ENCODE assay signal across 8 cellular contexts in the genomic region with DNA sequence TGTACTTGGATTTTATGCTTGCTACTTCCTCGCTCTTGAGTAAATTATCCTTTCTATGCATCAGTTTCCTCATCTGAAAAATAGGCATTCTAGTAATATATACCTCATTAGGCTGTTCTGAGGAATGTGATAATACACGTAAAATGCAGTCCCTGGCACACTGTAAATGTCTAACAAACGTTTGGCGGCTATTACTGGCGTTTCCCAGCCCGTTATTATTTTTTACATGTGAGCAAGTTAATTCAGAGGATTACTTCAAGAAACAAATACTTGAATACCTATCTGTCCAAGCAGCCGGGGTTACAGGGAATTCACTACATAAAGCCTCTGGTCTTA. TPM values are rescaled to one million over a fixed set of nuclear protein-coding genes. Genes with fewer than 3 reads are reported as not detected.
DNase-seq lines count a peak whose midpoint lies in the region; ATAC-seq and TF ChIP-seq lines count a peak whose summit lies in the region.

No MANE protein-coding gene starts in this region.

- H3K27ac ChIP-seq in A673 (ENCODE audit: low read depth, low read length, poor library complexity, severe bottlenecking), result peak overlapping the region; percentile 100
- peak overlapping the region; percentile 96 for H3K27ac ChIP-seq in KMS-11
- H3K27ac ChIP-seq in muscle layer of duodenum (ENCODE audit: low read length), result peak overlapping the region; percentile 96

- CTCF ChIA-PET in A673 (lab: Charles Lee), result no interaction called here
- CTCF ChIA-PET in HEK293T (lab: Yijun Ruan, JAX), result no interaction called here

- peaks cover 38% of the 10 kb centered on the region for H3K79me2 ChIP-seq in KMS-11 (ENCODE audit: insufficient read depth, low read depth)

- POLR2A ChIA-PET in A673 (lab: Charles Lee; ENCODE audit: low non-redundant PET) (no interaction called here), HEK293T (lab: Yijun Ruan, JAX) (interaction anchor here (1.0 to 2.1 kb wide), 3 partner anchors 8 to 16 kb away, joined by 5 to 22 read pairs (median 6); partner anchors contain the start of gene TGFBRAP1)

- peaks cover 21% of the 10 kb centered on the region for H3K36me3 ChIP-seq in A673 (ENCODE audit: insufficient read depth, low read length, poor library complexity, severe bottlenecking)
- no peaks in the 10 kb centered on the region for H3K36me3 ChIP-seq in KMS-11 (ENCODE audit: insufficient read depth)
- H3K36me3 ChIP-seq in muscle layer of duodenum (ENCODE audit: control insufficient read depth in 1 of 2, insufficient read depth in 2 of 2, low read length in 2 of 2), result peaks cover 11 to 17% of the 10 kb centered on the region in 2 donors

- DNase-seq in A673 (ENCODE audit: low spot score) (no peak), choroid plexus epithelial cell (ENCODE audit: low read depth) (no peak), midbrain (lab: John Stamatoyannopoulos, UW) (no peak), HEK293T (ENCODE audit: extremely low spot score) (no peak), EL (no peak)

- H3K4me3 ChIP-seq in A673 (ENCODE audit: low read depth, low read length, poor library complexity, severe bottlenecking) (peak overlapping the region; percentile 94), KMS-11 (IDR thresholded peaks at IDR 0.05; ENCODE audit: insufficient read depth, low read depth, low read length) (peak overlapping the region; percentile 29), choroid plexus epithelial cell (ENCODE audit: low read depth, low read length) (peak overlapping the region; percentile 94), muscle layer of duodenum (ENCODE audit: low read depth in 1 of 2, low read length in 2 of 2) (peak overlapping the region; percentile 76 to 94)

- TF ChIP-seq CTCF in A673 (conservative IDR thresholded peaks at IDR 0.05; ENCODE audit: low read depth, low read length) (no peak), KMS-11 (conservative IDR thresholded peaks at IDR 0.05; ENCODE audit: low read depth, low read length) (no peak), choroid plexus epithelial cell (conservative IDR thresholded peaks at IDR 0.05; ENCODE audit: low read depth, low read length) (no peak)

- ATAC-seq in HG03521 (IDR thresholded peaks at IDR 0.05; ENCODE audit: unreplicated experiment), result no peak

- H3K9me3 ChIP-seq in A673 (ENCODE audit: low read depth, low read length, poor library complexity, severe bottlenecking) (no peaks in the 10 kb centered on the region), muscle layer of duodenum (ENCODE audit: control insufficient read depth in 1 of 2, low read length in 2 of 2) (no peaks in the 10 kb centered on the region)

- H3K4me1 ChIP-seq in A673 (ENCODE audit: insufficient read depth, low read length, poor library complexity, severe bottlenecking), result peaks cover 13% of the 10 kb centered on the region
- H3K4me1 ChIP-seq in KMS-11 (ENCODE audit: low read depth, poor library complexity, severe bottlenecking), result peaks cover 29% of the 10 kb centered on the region
- H3K4me1 ChIP-seq in muscle layer of duodenum (ENCODE audit: control insufficient read depth in 1 of 2, insufficient read depth in 2 of 2, low read length in 2 of 2), result peaks cover 0 to 26% of the 10 kb centered on the region in 2 donors

- peak overlapping the region; percentile 68 for H3K4me2 ChIP-seq in KMS-11

- H2AFZ ChIP-seq in KMS-11 (ENCODE audit: low read depth), result peak overlapping the region; percentile 91

- peak overlapping the region; percentile 96 for H3K9ac ChIP-seq in KMS-11

- intact Hi-C loops in A673 (cut with micrococcal nuclease; ENCODE audit: unreplicated experiment), result no loop called here

- BruUV-seq in A673 (replicated peaks; lab: Mats Ljungman, UMichigan), result TSS peak; percentile 90

- no peaks in the 10 kb centered on the region for H4K20me1 ChIP-seq in KMS-11 (ENCODE audit: insufficient read depth)

- H3K27me3 ChIP-seq in A673 (replicated peaks; ENCODE audit: insufficient read depth, low read depth, low read length, poor library complexity) (no peaks in the 10 kb centered on the region), KMS-11 (ENCODE audit: insufficient read depth, low read depth) (no peaks in the 10 kb centered on the region), muscle layer of duodenum (ENCODE audit: low read depth, low read length) (no peaks in the 10 kb centered on the region)

TF ChIP-seq in HEK293T, 16 proteins besides CTCF, POLR2A, EP300 and RAD21:
- TF ChIP-seq, protein P1, sequence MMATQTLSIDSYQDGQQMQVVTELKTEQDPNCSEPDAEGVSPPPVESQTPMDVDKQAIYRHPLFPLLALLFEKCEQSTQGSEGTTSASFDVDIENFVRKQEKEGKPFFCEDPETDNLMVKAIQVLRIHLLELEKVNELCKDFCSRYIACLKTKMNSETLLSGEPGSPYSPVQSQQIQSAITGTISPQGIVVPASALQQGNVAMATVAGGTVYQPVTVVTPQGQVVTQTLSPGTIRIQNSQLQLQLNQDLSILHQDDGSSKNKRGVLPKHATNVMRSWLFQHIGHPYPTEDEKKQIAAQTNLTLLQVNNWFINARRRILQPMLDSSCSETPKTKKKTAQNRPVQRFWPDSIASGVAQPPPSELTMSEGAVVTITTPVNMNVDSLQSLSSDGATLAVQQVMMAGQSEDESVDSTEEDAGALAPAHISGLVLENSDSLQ (IDR thresholded peaks at IDR 0.05), result no peak
- no peak for TF ChIP-seq LEF1 (IDR thresholded peaks at IDR 0.05; ENCODE audit: borderline replicate concordance)
- TF ChIP-seq BHLHE40 (IDR thresholded peaks at IDR 0.05; ENCODE audit: borderline replicate concordance), result no peak
- TF ChIP-seq ARNT (IDR thresholded peaks at IDR 0.05), result no peak
- TF ChIP-seq CTBP1 (IDR thresholded peaks at IDR 0.05; ENCODE audit: borderline replicate concordance), result no peak
- no peak for TF ChIP-seq L3MBTL2 (conservative IDR thresholded peaks at IDR 0.05)
- TF ChIP-seq FOXK2 (IDR thresholded peaks at IDR 0.05), result no peak
- no peak for TF ChIP-seq NFRKB (IDR thresholded peaks at IDR 0.05)
- TF ChIP-seq SP1 (IDR thresholded peaks at IDR 0.05), result no peak
- no peak for TF ChIP-seq SUZ12 (IDR thresholded peaks at IDR 0.05)
- TF ChIP-seq HDGF (IDR thresholded peaks at IDR 0.05; ENCODE audit: borderline replicate concordance), result no peak
- TF ChIP-seq ELF4 (IDR thresholded peaks at IDR 0.05), result no peak
- no peak for TF ChIP-seq TARDBP (IDR thresholded peaks at IDR 0.05)
- no peak for TF ChIP-seq FOXA1 (IDR thresholded peaks at IDR 0.05)
- TF ChIP-seq ZNF384 (IDR thresholded peaks at IDR 0.05), result no peak
- no peak for TF ChIP-seq FOXM1 (IDR thresholded peaks at IDR 0.05; ENCODE audit: borderline replicate concordance)
TF ChIP-seq in HEK293T: peak in this region for 0.

RNA-seq across cellular contexts. Expression of gene C2orf49, which starts 0.6 kb away (rescaled TPM):
- 21.5 and 24.8 TPM in 2 replicates for total RNA-seq in A673 (2021)

RNA-seq across cellular contexts. Expression of gene TGFBRAP1, which starts 7.2 kb away (rescaled TPM):
- total RNA-seq in A673 (2021), result 22.8 and 24.8 TPM in 2 replicates

Comparison
In these comparisons a context has a peak if more than half of its experiments do, and no peak if none do; other contexts are left out.
1. H3K4me3 ChIP-seq: peak in every context shown above with its lines; median percentile 94 in A673; 94 in choroid plexus epithelial cell; 85 in muscle layer of duodenum; 29 in KMS-11.